Comparison of ENCODE assay signal across 14 cellular contexts in the genomic region with DNA sequence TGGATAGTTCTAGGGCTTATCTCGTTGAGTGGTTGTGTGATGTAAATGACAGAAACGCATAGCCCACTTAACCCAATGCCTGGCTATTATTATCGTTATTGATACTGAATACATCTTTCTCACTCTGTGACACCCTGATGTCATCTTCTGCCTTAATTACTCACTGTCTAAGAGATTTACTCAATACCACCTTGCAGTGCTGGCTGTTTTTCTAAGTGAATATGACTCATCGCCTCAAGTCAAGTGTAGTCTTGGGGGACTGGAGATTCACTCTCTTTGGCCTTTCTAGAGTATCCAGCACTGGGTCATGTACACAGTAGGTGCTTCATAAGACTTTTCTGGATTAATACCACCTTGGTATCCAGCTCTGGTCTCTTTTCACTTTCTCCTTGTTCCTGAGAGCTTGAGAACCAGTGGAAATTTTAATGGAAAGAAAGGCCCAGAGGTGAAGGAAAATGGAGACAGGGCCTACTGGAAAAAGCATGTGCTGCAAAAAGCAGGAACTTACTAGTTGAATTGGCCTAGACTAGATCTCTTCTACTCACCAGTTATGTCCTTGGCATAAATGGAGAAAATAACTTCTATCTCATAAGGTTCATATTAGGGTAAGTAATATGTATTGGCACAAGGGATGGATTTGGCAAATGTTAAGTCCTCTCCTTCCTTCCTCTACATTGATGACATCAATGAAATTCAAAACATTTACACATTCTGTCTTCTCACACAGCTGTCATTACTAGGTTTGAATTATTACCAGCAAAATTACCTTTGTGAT.
A peak's percentile ranks its signal among the peaks of the same experiment; 100 is the strongest.
DNase-seq lines count a peak whose midpoint lies in the region; ATAC-seq and TF ChIP-seq lines count a peak whose summit lies in the region.
"Had no signal": no experiment of that assay in that cellular context is flagged by ENCODE, and none has a peak within 500 bp of the region (broad histone marks: within the 10 kb centered on the region; RNA-seq: fewer than 3 reads in every experiment).

No MANE protein-coding gene starts in this region.

- H3K27me3 ChIP-seq in breast epithelium (no peaks in the 10 kb centered on the region), thyroid gland (no peaks in the 10 kb centered on the region)

- TF ChIP-seq POLR2A in breast epithelium (IDR thresholded peaks at IDR 0.05) (no peak), thyroid gland (IDR thresholded peaks at IDR 0.05) (no peak)

- H3K9me3 ChIP-seq in breast epithelium (no peaks in the 10 kb centered on the region), thyroid gland (no peaks in the 10 kb centered on the region)

- H3K4me1 Mint-ChIP-seq in MCF 10A (ENCODE audit: insufficient read depth, unreplicated experiment) = peaks cover 5% of the 10 kb centered on the region
- peaks cover 4% of the 10 kb centered on the region for H3K4me1 Mint-ChIP-seq in activated T-helper 17 cell treated with anti-CD3 and anti-CD28 coated beads, Interleukin-2, amount 50 U/mL, for 72 hours
- H3K4me1 Mint-ChIP-seq in osteocyte (ENCODE audit: unreplicated experiment) = no peaks in the 10 kb centered on the region

- no peak for TF ChIP-seq CTCF in MCF 10A (IDR thresholded peaks at IDR 0.05; ENCODE audit: unreplicated experiment)
- no peak for TF ChIP-seq CTCF in breast epithelium (IDR thresholded peaks at IDR 0.05)
- no peak for TF ChIP-seq CTCF in fibroblast of mammary gland (conservative IDR thresholded peaks at IDR 0.05; ENCODE audit: control insufficient read depth, insufficient read depth, low read depth, low read length)
- TF ChIP-seq CTCF in thyroid gland (IDR thresholded peaks at IDR 0.05) = no peak
- no peak for TF ChIP-seq CTCF in osteocyte (IDR thresholded peaks at IDR 0.05)

- POLR2A ChIA-PET in MCF 10A (lab: Yijun Ruan, JAX) = no interaction called here

- H3K9me3 Mint-ChIP-seq in MCF 10A (ENCODE audit: unreplicated experiment) (peaks cover 9% of the 10 kb centered on the region), osteocyte (ENCODE audit: unreplicated experiment) (peaks cover 10% of the 10 kb centered on the region)
- peaks cover 8% of the 10 kb centered on the region for H3K9me3 Mint-ChIP-seq in activated T-helper 17 cell treated with anti-CD3 and anti-CD28 coated beads, Interleukin-2, amount 50 U/mL, for 72 hours

- H3K27ac Mint-ChIP-seq in MCF 10A (ENCODE audit: low read depth, unreplicated experiment) (no peak overlapping the region), osteocyte (ENCODE audit: unreplicated experiment) (no peak overlapping the region)
- H3K27ac Mint-ChIP-seq in activated T-helper 17 cell treated with anti-CD3 and anti-CD28 coated beads, Interleukin-2, amount 50 U/mL, for 72 hours = no peak overlapping the region

- CTCF ChIA-PET in MCF 10A (lab: Yijun Ruan, JAX) = no interaction called here

- ATAC-seq in activated T-helper 17 cell treated with anti-CD3 and anti-CD28 coated beads, Interleukin-2, amount 50 U/mL, for 72 hours (replicated peaks) = peak; percentile 24

- H3K4me3 Mint-ChIP-seq in MCF 10A (ENCODE audit: unreplicated experiment) (no peak overlapping the region), osteocyte (ENCODE audit: unreplicated experiment) (no peak overlapping the region)
- no peak overlapping the region for H3K4me3 Mint-ChIP-seq in activated T-helper 17 cell treated with anti-CD3 and anti-CD28 coated beads, Interleukin-2, amount 50 U/mL, for 72 hours

- H3K4me1 ChIP-seq in breast epithelium (no peaks in the 10 kb centered on the region), thyroid gland (no peaks in the 10 kb centered on the region)

- H3K4me3 ChIP-seq in breast epithelium (no peak overlapping the region), fibroblast of mammary gland (ENCODE audit: control insufficient read depth, low read depth, low read length) (no peak overlapping the region), thyroid gland (replicated peaks in 1 of 3) (no peak overlapping the region)

- H3K36me3 Mint-ChIP-seq in MCF 10A (ENCODE audit: insufficient read depth, unreplicated experiment) = no peaks in the 10 kb centered on the region
- H3K36me3 Mint-ChIP-seq in activated T-helper 17 cell treated with anti-CD3 and anti-CD28 coated beads, Interleukin-2, amount 50 U/mL, for 72 hours (ENCODE audit: low read depth) = no peaks in the 10 kb centered on the region
- H3K36me3 Mint-ChIP-seq in osteocyte (ENCODE audit: unreplicated experiment) = no peaks in the 10 kb centered on the region

- H3K27me3 Mint-ChIP-seq in MCF 10A (ENCODE audit: insufficient read depth, unreplicated experiment) (no peaks in the 10 kb centered on the region), osteocyte (ENCODE audit: unreplicated experiment) (peaks cover 4% of the 10 kb centered on the region)
- H3K27me3 Mint-ChIP-seq in activated T-helper 17 cell treated with anti-CD3 and anti-CD28 coated beads, Interleukin-2, amount 50 U/mL, for 72 hours = peaks cover 23% of the 10 kb centered on the region

- no TSS peak for BruUV-seq in MCF 10A (replicated peaks; lab: Mats Ljungman, UMichigan)

- DNase-seq in MCF 10A (ENCODE audit: unreplicated experiment) = peak; percentile 39
- DNase-seq in breast epithelium (ENCODE audit: low spot score in 2 of 2) = no peak
- peak; percentile 27 for DNase-seq in fibroblast of mammary gland (ENCODE audit: low read depth)
- DNase-seq in NCI-H748 (lab: John Stamatoyannopoulos, UW; ENCODE audit: unreplicated experiment) = no peak
- no peak for DNase-seq in thyroid gland
- DNase-seq in NCI-H1092 treated with DMSO at 0.1 percent for 48 hours (lab: John Stamatoyannopoulos, UW) = no peak
- no peak for DNase-seq in osteocyte (ENCODE audit: extremely low spot score, unreplicated experiment)
- DNase-seq: 8988T, COR-L47, DMS53, NCI-H187 treated with DMSO at 0.1 percent for 48 hours, RPMI8226 had no signal

- H3K36me3 ChIP-seq in breast epithelium (no peaks in the 10 kb centered on the region), thyroid gland (no peaks in the 10 kb centered on the region)

- WGBS in thyroid gland, 2 donors = 95 to 96% methylated on average over 4 of the region's 4 CpGs

- no peak overlapping the region for H3K27ac ChIP-seq in breast epithelium
- no peak overlapping the region for H3K27ac ChIP-seq in thyroid gland
- H3K27ac ChIP-seq: C4-2B had no signal

- intact Hi-C loops in MCF 10A (cut with micrococcal nuclease) (no loop called here), breast epithelium (cut with DNase I; ENCODE audit: low total_unique reads) (no loop called here), thyroid gland (cut with DNase I) (no loop called here)

Comparison
In these comparisons a context has a peak if more than half of its experiments do, and no peak if none do; other contexts are left out.
1. DNase-seq: peak in MCF 10A (single experiment) and fibroblast of mammary gland (single experiment); none in breast epithelium (0 of 2), NCI-H748 (single experiment), thyroid gland (0 of 2), NCI-H1092 treated with DMSO at 0.1 percent for 48 hours (single experiment) and osteocyte (single experiment).